ENCODE assay signal across 8 cellular contexts in the genomic region with DNA sequence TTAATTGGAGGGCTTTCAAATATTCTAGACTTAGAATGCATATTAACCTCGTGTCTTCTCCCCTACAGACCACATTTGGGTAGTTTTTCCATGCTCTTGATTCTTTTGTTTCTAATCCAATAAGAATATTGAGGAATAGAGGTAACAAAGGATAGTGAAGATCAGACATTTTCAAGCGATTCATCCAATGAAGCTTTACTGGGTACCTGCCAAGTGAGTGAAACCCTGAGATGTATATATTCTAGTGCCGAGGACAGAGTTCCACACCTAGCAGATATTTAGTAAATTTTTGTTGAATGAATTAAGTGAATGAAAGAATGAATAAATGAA. TPM values are rescaled to one million over a fixed set of nuclear protein-coding genes. Genes with fewer than 3 reads are reported as not detected.
A peak's percentile ranks its signal among the peaks of the same experiment; 100 is the strongest.
DNase-seq lines count a peak whose midpoint lies in the region; TF ChIP-seq lines count a peak whose summit lies in the region.

No MANE protein-coding gene starts in this region.

- CTCF ChIA-PET in CD4-positive, alpha-beta memory T cell (lab: Charles Lee; ENCODE audit: partially characterized antibody): interaction anchor here (0.9 to 2.2 kb wide), 4 partner anchors 94 to 275 kb away, joined by 3 to 7 read pairs (median 4); no protein-coding TSS in a partner anchor

- peak overlapping the region; percentile 89 to 97 (median 91) for H3K4me3 Mint-ChIP-seq in CD4-positive, alpha-beta memory T cell
- peak overlapping the region; percentile 97 for H3K4me3 Mint-ChIP-seq in HFFc6

- peaks cover 0 to 2% of the 10 kb centered on the region in 2 donors for H3K27me3 Mint-ChIP-seq in CD4-positive, alpha-beta memory T cell
- H3K27me3 Mint-ChIP-seq in HFFc6 (ENCODE audit: insufficient read depth): peaks cover 2% of the 10 kb centered on the region

- peak overlapping the region; percentile 90 to 98 (median 94) for H3K27ac Mint-ChIP-seq in CD4-positive, alpha-beta memory T cell
- H3K27ac Mint-ChIP-seq in HFFc6: peak overlapping the region; percentile 91

- H3K36me3 ChIP-seq in CD4-positive, alpha-beta memory T cell (ENCODE audit: insufficient read depth, low read length): no peaks in the 10 kb centered on the region
- peaks cover 8% of the 10 kb centered on the region for H3K36me3 ChIP-seq in suprapubic skin

- H3K9me3 ChIP-seq in CD4-positive, alpha-beta memory T cell (ENCODE audit: control insufficient read depth in 1 of 2, low read length in 2 of 2): no peaks in the 10 kb centered on the region
- H3K9me3 ChIP-seq in suprapubic skin: no peaks in the 10 kb centered on the region

- intact Hi-C loops in CD4-positive, alpha-beta memory T cell (cut with micrococcal nuclease): loop anchor here (1.0 to 10.0 kb wide), 3 partner anchors 30 to 1347 kb away; a partner anchor contains a TSS

- no peaks in the 10 kb centered on the region for H3K27me3 ChIP-seq in CD4-positive, alpha-beta memory T cell (ENCODE audit: insufficient read depth, low read length)
- H3K27me3 ChIP-seq in suprapubic skin: no peaks in the 10 kb centered on the region

- H3K4me1 ChIP-seq in CD4-positive, alpha-beta memory T cell (ENCODE audit: insufficient read depth, low read length): peaks cover 14% of the 10 kb centered on the region
- H3K4me1 ChIP-seq in suprapubic skin: peaks cover 12% of the 10 kb centered on the region

- TF ChIP-seq EP300 in suprapubic skin (IDR thresholded peaks at IDR 0.05): peak; percentile 57

- H3K4me3 ChIP-seq in CD4-positive, alpha-beta memory T cell (ENCODE audit: low read length in 2 of 2): peak overlapping the region; percentile 53 to 95
- peak overlapping the region; percentile 94 for H3K4me3 ChIP-seq in WI38 (ENCODE audit: low read depth, low read length)
- H3K4me3 ChIP-seq in iPS-11a (ENCODE audit: low read depth, low read length): peak overlapping the region; percentile 96
- H3K4me3 ChIP-seq in suprapubic skin: peak overlapping the region; percentile 90

- peaks cover 6 to 21% (median 12%) of the 10 kb centered on the region in 4 donors for H3K4me1 Mint-ChIP-seq in CD4-positive, alpha-beta memory T cell
- peaks cover 30% of the 10 kb centered on the region for H3K4me1 Mint-ChIP-seq in HFFc6 (ENCODE audit: low read depth)

- H3K36me3 Mint-ChIP-seq in CD4-positive, alpha-beta memory T cell: peaks cover 10 to 11% of the 10 kb centered on the region in 2 donors
- peaks cover 7% of the 10 kb centered on the region for H3K36me3 Mint-ChIP-seq in HFFc6 (ENCODE audit: low read depth)

- DNase-seq in CD4-positive, alpha-beta memory T cell: no peak
- DNase-seq in HFFc6: no peak
- DNase-seq in suprapubic skin (ENCODE audit: low spot score in 2 of 2): no peak
- DNase-seq in SW480 (ENCODE audit: low spot score): no peak
- no peak for DNase-seq in NCI-H1436 treated with DMSO at 0.1 percent for 48 hours (lab: John Stamatoyannopoulos, UW)
- DNase-seq in globus pallidus (ENCODE audit: low spot score): no peak

- peaks cover 0 to 6% (median 0%) of the 10 kb centered on the region in 8 donors for H3K9me3 Mint-ChIP-seq in CD4-positive, alpha-beta memory T cell
- H3K9me3 Mint-ChIP-seq in HFFc6: no peaks in the 10 kb centered on the region; the same call in 1 of the 2 replicates

- POLR2A ChIA-PET in CD4-positive, alpha-beta memory T cell (lab: Charles Lee; ENCODE audit: partially characterized antibody): interaction anchor here (1.0 to 1.7 kb wide), 3 partner anchors 8 to 274 kb away, joined by 3 to 14 read pairs (median 3); no protein-coding TSS in a partner anchor

- TF ChIP-seq CTCF in HFFc6 (IDR thresholded peaks at IDR 0.05) (no peak), WI38 (IDR thresholded peaks at IDR 0.05; ENCODE audit: low read depth, low read length) (no peak), suprapubic skin (IDR thresholded peaks at IDR 0.05) (no peak)

- 36% methylated on average over 3 of the region's 3 CpGs for WGBS in suprapubic skin

- no peak for TF ChIP-seq POLR2A in suprapubic skin (IDR thresholded peaks at IDR 0.05)

- H3K27ac ChIP-seq in CD4-positive, alpha-beta memory T cell (ENCODE audit: low read depth, low read length): peak overlapping the region; percentile 55
- peak overlapping the region; percentile 67 for H3K27ac ChIP-seq in suprapubic skin

RNA-seq across cellular contexts. Expression of a gene that starts 0.5 kb away (rescaled TPM):
- 1 to 10 TPM; 4.9 to 5.1 TPM for total RNA-seq in CD4-positive, alpha-beta memory T cell
- polyA plus RNA-seq in CD4-positive, alpha-beta memory T cell: 1 to 10 TPM; 4.1 to 5.0 TPM
- total RNA-seq in HFFc6 (2021; fragmentation: NEBNext Ultra II Directional; extraction: Animal tissue kit (Norgen Biotek cat#: 25700)): 10 to 100 TPM in 5 of 6 experiments, 1 to 10 TPM in 1; 8.8 to 16.2 (median 15.1) TPM
- 10 to 100 TPM; 10.7 to 25.8 (median 12.2) TPM for total RNA-seq in suprapubic skin
